Comparison of ENCODE assay signal across 15 cellular contexts in genomic region chr12:47835831-47836155, GRCh38. TPM values are rescaled to one million over a fixed set of nuclear protein-coding genes. Genes with fewer than 3 reads are reported as not detected.
A peak's percentile ranks its signal among the peaks of the same experiment; 100 is the strongest.
DNase-seq lines count a peak whose midpoint lies in the region; TF ChIP-seq lines count a peak whose summit lies in the region.
"Had no signal": no experiment of that assay in that cellular context is flagged by ENCODE, and none has a peak within 500 bp of the region (broad histone marks: within the 10 kb centered on the region; RNA-seq: fewer than 3 reads in every experiment).

No MANE protein-coding gene starts in this region.

- H3K27me3 Mint-ChIP-seq in T-helper 2 cell treated with Interferon-gamma antibody and Interleukin-4, amounts not matched to agents 5 μg/mL and 100 μg/mL, for 36 hours (ENCODE audit: low read depth), result no peaks in the 10 kb centered on the region
- peaks cover 13% of the 10 kb centered on the region for H3K27me3 Mint-ChIP-seq in endothelial cell (ENCODE audit: unreplicated experiment)

- TF ChIP-seq EP300 in sigmoid colon (IDR thresholded peaks at IDR 0.05), result no peak

- H3K27ac ChIP-seq in sigmoid colon, result no peak overlapping the region
- H3K27ac ChIP-seq: A549 had no signal

- H3K9me3 Mint-ChIP-seq in T-helper 2 cell treated with Interferon-gamma antibody and Interleukin-4, amounts not matched to agents 5 μg/mL and 100 μg/mL, for 36 hours, result no peaks in the 10 kb centered on the region
- no peaks in the 10 kb centered on the region for H3K9me3 Mint-ChIP-seq in endothelial cell (ENCODE audit: unreplicated experiment)

- 85 to 91% methylated on average over 3 of the region's 3 CpGs for WGBS in sigmoid colon, 2 donors
- WGBS in lower leg skin, 2 donors, result 59 to 64% methylated on average over 3 of the region's 3 CpGs

- H3K36me3 Mint-ChIP-seq in T-helper 2 cell treated with Interferon-gamma antibody and Interleukin-4, amounts not matched to agents 5 μg/mL and 100 μg/mL, for 36 hours (ENCODE audit: low read depth), result no peaks in the 10 kb centered on the region
- no peaks in the 10 kb centered on the region for H3K36me3 Mint-ChIP-seq in endothelial cell (ENCODE audit: low read depth, unreplicated experiment)

- intact Hi-C loops in sigmoid colon (cut with DNase I) (loop anchor here (2.0 to 5.0 kb wide), 2 partner anchors 37 to 183 kb away; no protein-coding TSS in a partner anchor), lower leg skin (cut with DNase I; ENCODE audit: low total_unique reads) (loop anchor here (5.0 kb wide), 4 partner anchors 38 to 118 kb away; no protein-coding TSS in a partner anchor)

- no peak for DNase-seq in T-helper 2 cell treated with Interferon-gamma antibody and Interleukin-4, amounts not matched to agents 5 μg/mL and 100 μg/mL, for 36 hours (ENCODE audit: low spot score)
- no peak for DNase-seq in T-helper 2 cell
- DNase-seq in OCI-M1 (lab: John Stamatoyannopoulos, UW), result peak; percentile 62
- DNase-seq in endothelial cell (ENCODE audit: low spot score), result no peak
- DNase-seq in sigmoid colon, result peak; percentile 46
- no peak for DNase-seq in lower leg skin (ENCODE audit: low spot score in 2 of 2)
- DNase-seq in NCI-H2227 (lab: John Stamatoyannopoulos, UW; ENCODE audit: unreplicated experiment), result no peak
- no peak for DNase-seq in dedifferentiated amniotic fluid mesenchymal stem cell (ENCODE audit: extremely low spot score)
- DNase-seq: activated effector memory CD4-positive, alpha-beta T cell treated with Interleukin-2 at 50 U/mL for 16 hours; DMS79 treated with DMSO at 0.1 percent for 48 hours; MM.1S; NCI-H226; stimulated activated CD4-positive, alpha-beta T cell treated with anti-CD3 and anti-CD28 coated beads, Interleukin-2, amount 100 ng/mL, for 24 hours; stimulated activated naive CD4-positive, alpha-beta T cell treated with Interleukin-2 at 50 U/mL for 16 hours had no signal

- H3K4me3 ChIP-seq in sigmoid colon (no peak overlapping the region), lower leg skin (ENCODE audit: low read depth, poor library complexity, severe bottlenecking) (no peak overlapping the region)
- H3K4me3 ChIP-seq: A549 had no signal

- TF ChIP-seq POLR2A in sigmoid colon (IDR thresholded peaks at IDR 0.05), result no peak
- no peak for TF ChIP-seq POLR2A in lower leg skin (IDR thresholded peaks at IDR 0.05)

- TF ChIP-seq CTCF in endothelial cell (IDR thresholded peaks at IDR 0.05; ENCODE audit: unreplicated experiment) (no peak), sigmoid colon (IDR thresholded peaks at IDR 0.05) (no peak), lower leg skin (IDR thresholded peaks at IDR 0.05) (no peak)

- peak overlapping the region; percentile 39 for H3K27ac Mint-ChIP-seq in T-helper 2 cell treated with Interferon-gamma antibody and Interleukin-4, amounts not matched to agents 5 μg/mL and 100 μg/mL, for 36 hours
- H3K27ac Mint-ChIP-seq in endothelial cell (ENCODE audit: unreplicated experiment), result peak overlapping the region; percentile 12

- peaks cover 65% of the 10 kb centered on the region for H3K4me1 Mint-ChIP-seq in T-helper 2 cell treated with Interferon-gamma antibody and Interleukin-4, amounts not matched to agents 5 μg/mL and 100 μg/mL, for 36 hours (ENCODE audit: low read depth)
- peaks cover 50% of the 10 kb centered on the region for H3K4me1 Mint-ChIP-seq in endothelial cell (ENCODE audit: unreplicated experiment)

- H3K9me3 ChIP-seq in sigmoid colon, result no peaks in the 10 kb centered on the region
- H3K9me3 ChIP-seq: A549 had no signal

- H3K27me3 ChIP-seq in sigmoid colon, result no peaks in the 10 kb centered on the region

- H3K4me1 ChIP-seq in sigmoid colon, result peaks cover 0 to 16% (median 9%) of the 10 kb centered on the region in 4 donors

- H3K4me3 Mint-ChIP-seq in T-helper 2 cell treated with Interferon-gamma antibody and Interleukin-4, amounts not matched to agents 5 μg/mL and 100 μg/mL, for 36 hours, result no peak overlapping the region
- peak overlapping the region; percentile 28 for H3K4me3 Mint-ChIP-seq in endothelial cell (ENCODE audit: unreplicated experiment)

- no peaks in the 10 kb centered on the region for H3K36me3 ChIP-seq in sigmoid colon

RNA-seq across cellular contexts. Expression of gene HDAC7, which starts 16.1 kb away (rescaled TPM):
- total RNA-seq in endothelial cell (ENCODE audit: unreplicated experiment) (387 TPM), sigmoid colon (10 to 100 TPM; 45.3 to 79.2 (median 53.1) TPM), lower leg skin (100 to 1,000 TPM in 1 of 4 donors, 10 to 100 TPM in 3; 56.3 to 114 (median 63.5) TPM)
- polyA plus RNA-seq in sigmoid colon, result 10 to 100 TPM in 2 of 3 donors, 1 to 10 TPM in 1; 6.5 to 44.8 (median 16.8) TPM

Comparison
In these comparisons a context has a peak if more than half of its experiments do, and no peak if none do; other contexts are left out.
1. DNase-seq: peak in OCI-M1 (single experiment) and sigmoid colon (single experiment); none in T-helper 2 cell treated with Interferon-gamma antibody and Interleukin-4, amounts not matched to agents 5 μg/mL and 100 μg/mL, for 36 hours (single experiment), T-helper 2 cell (0 of 5), endothelial cell (single experiment), lower leg skin (0 of 2), NCI-H2227 (single experiment) and dedifferentiated amniotic fluid mesenchymal stem cell (single experiment).